15 cellular contexts compared by ENCODE assay signal in genomic region chr20:51354191-51354768, GRCh38.
DNase-seq lines count a peak whose midpoint lies in the region; ATAC-seq and TF ChIP-seq lines count a peak whose summit lies in the region.
"Had no signal": no experiment of that assay in that cellular context is flagged by ENCODE, and none has a peak within 500 bp of the region (broad histone marks: within the 10 kb centered on the region; RNA-seq: fewer than 3 reads in every experiment).

No MANE protein-coding gene starts in this region.

- TF ChIP-seq POLR2A in IMR-90 (IDR thresholded peaks at IDR 0.05; ENCODE audit: low read depth, low read length), result no peak; the same call in 1 of the 2 replicates

- H3K4me1 ChIP-seq in IMR-90 (ENCODE audit: control insufficient read depth, insufficient read depth, low read length), result peaks cover 30% of the 10 kb centered on the region
- H3K4me1 ChIP-seq: gastroesophageal sphincter had no signal

- peak overlapping the region; percentile 6; the same call in 1 of the 2 replicates for H3K4me2 ChIP-seq in IMR-90 (ENCODE audit: low read depth, low read length)

- WGBS in IMR-90 (ENCODE audit: extremely low coverage in 2 of 2, insufficient read length in 1 of 2), 2 experiments, result 0% methylated on average over 2 of the region's 17 CpGs; no CpG with 5 or more reads in 1 of the 2 experiments

- H3K27me3 Mint-ChIP-seq in nephron progenitor cell (ENCODE audit: low read depth, poor library complexity), result peaks cover 9% of the 10 kb centered on the region
- peaks cover 5% of the 10 kb centered on the region for H3K27me3 Mint-ChIP-seq in activated naive CD8-positive, alpha-beta T cell treated with anti-CD3 and anti-CD28 coated beads, Interleukin-2, amount 50 U/mL, for 24 hours
- H3K27me3 Mint-ChIP-seq: CD4-positive, alpha-beta T cell had no signal

- H2AK5ac ChIP-seq in IMR-90 (ENCODE audit: low read depth, low read length), result peak overlapping the region; percentile 98

- CTCF ChIA-PET in IMR-90 (lab: Yijun Ruan, JAX), result interaction anchor here (0.9 to 2.5 kb wide), 2 partner anchors 367 to 373 kb away, joined by 3 to 5 read pairs; no protein-coding TSS in a partner anchor

- H3K56ac ChIP-seq in IMR-90 (ENCODE audit: extremely low read depth, insufficient read depth, low read length), result peak overlapping the region; percentile 48

- ATAC-seq in IMR-90 (ENCODE audit: low read depth) (peak; percentile 48), HG02973 (IDR thresholded peaks at IDR 0.05; ENCODE audit: unreplicated experiment) (no peak)
- ATAC-seq in activated naive CD8-positive, alpha-beta T cell treated with anti-CD3 and anti-CD28 coated beads, Interleukin-2, amount 50 U/mL, for 24 hours, result no peak
- ATAC-seq: gastroesophageal sphincter had no signal

- peak overlapping the region; percentile 72; the same call in 2 of the 3 replicates for H2BK15ac ChIP-seq in IMR-90 (ENCODE audit: low read depth, low read length)

- DNase-seq in IMR-90 (peak; percentile 85), brain microvascular endothelial cell (peak; percentile 88), nephron progenitor cell (no peak), SK-N-DZ (ENCODE audit: low spot score) (no peak), NCI-H446 (lab: John Stamatoyannopoulos, UW) (no peak)
- DNase-seq in activated naive CD8-positive, alpha-beta T cell treated with anti-CD3 and anti-CD28 coated beads, Interleukin-2, amount 50 U/mL, for 24 hours, result no peak
- DNase-seq: activated B cell treated with CpG ODN at 0.5 μM for 24 hours; CD4-positive, alpha-beta T cell; immature natural killer cell; stimulated activated naive CD4-positive, alpha-beta T cell treated with Interleukin-2 at 50 U/mL for 16 hours had no signal

- H3K4me3 ChIP-seq in IMR-90 (ENCODE audit: insufficient read depth, low read depth, low read length), result no peak overlapping the region
- peak overlapping the region; percentile 2 for H3K4me3 ChIP-seq in brain microvascular endothelial cell (ENCODE audit: low read depth, low read length)
- H3K4me3 ChIP-seq: cardiac muscle cell, gastroesophageal sphincter, GM12878 had no signal

- no peaks in the 10 kb centered on the region for H3K9me3 Mint-ChIP-seq in nephron progenitor cell
- H3K9me3 Mint-ChIP-seq in activated naive CD8-positive, alpha-beta T cell treated with anti-CD3 and anti-CD28 coated beads, Interleukin-2, amount 50 U/mL, for 24 hours, result peaks cover 4% of the 10 kb centered on the region
- H3K9me3 Mint-ChIP-seq: activated B cell treated with CpG ODN at 0.5 μM for 24 hours; CD4-positive, alpha-beta T cell; immature natural killer cell had no signal

- peaks cover 44% of the 10 kb centered on the region for H3K9me1 ChIP-seq in IMR-90 (ENCODE audit: insufficient read depth, low read length)

- H4K91ac ChIP-seq in IMR-90 (ENCODE audit: insufficient read depth, low read depth, low read length), result peak overlapping the region; percentile 84

- H3K4me3 Mint-ChIP-seq in nephron progenitor cell, result no peak overlapping the region
- H3K4me3 Mint-ChIP-seq in activated naive CD8-positive, alpha-beta T cell treated with anti-CD3 and anti-CD28 coated beads, Interleukin-2, amount 50 U/mL, for 24 hours, result no peak overlapping the region
- H3K4me3 Mint-ChIP-seq: activated B cell treated with CpG ODN at 0.5 μM for 24 hours; CD4-positive, alpha-beta T cell; immature natural killer cell had no signal

- H3K18ac ChIP-seq in IMR-90 (ENCODE audit: low read depth, low read length), result peak overlapping the region; percentile 54

- no peaks in the 10 kb centered on the region for H4K20me1 ChIP-seq in IMR-90 (ENCODE audit: insufficient read depth, low read length)

- peak overlapping the region; percentile 94 for H3K4ac ChIP-seq in IMR-90 (ENCODE audit: low read depth, low read length)

- TF ChIP-seq RAD21 in IMR-90 (IDR thresholded peaks at IDR 0.05; ENCODE audit: low read length), result no peak

- peak overlapping the region; percentile 89 for H2BK20ac ChIP-seq in IMR-90 (ENCODE audit: low read depth, low read length)

- H2AFZ ChIP-seq in IMR-90 (replicated peaks; ENCODE audit: low read length, poor library complexity), result peak overlapping the region; percentile 75

- peak overlapping the region; percentile 65; the same call in 1 of the 2 replicates for H3K23ac ChIP-seq in IMR-90 (ENCODE audit: low read depth, low read length)

- H3K4me1 Mint-ChIP-seq in nephron progenitor cell, result peaks cover 57% of the 10 kb centered on the region
- no peaks in the 10 kb centered on the region for H3K4me1 Mint-ChIP-seq in activated naive CD8-positive, alpha-beta T cell treated with anti-CD3 and anti-CD28 coated beads, Interleukin-2, amount 50 U/mL, for 24 hours
- H3K4me1 Mint-ChIP-seq: activated B cell treated with CpG ODN at 0.5 μM for 24 hours had no signal

- H2BK5ac ChIP-seq in IMR-90 (ENCODE audit: low read depth, low read length, poor library complexity, severe bottlenecking), result peak overlapping the region; percentile 87

- peak overlapping the region; percentile 85 for H3K27ac Mint-ChIP-seq in nephron progenitor cell
- no peak overlapping the region for H3K27ac Mint-ChIP-seq in activated naive CD8-positive, alpha-beta T cell treated with anti-CD3 and anti-CD28 coated beads, Interleukin-2, amount 50 U/mL, for 24 hours
- H3K27ac Mint-ChIP-seq: activated B cell treated with CpG ODN at 0.5 μM for 24 hours; CD4-positive, alpha-beta T cell; immature natural killer cell had no signal

- intact Hi-C loops in IMR-90 (cut with micrococcal nuclease), result no loop called here

- H2AK9ac ChIP-seq in IMR-90 (replicated peaks; ENCODE audit: low read depth, low read length, poor library complexity), result peak overlapping the region; percentile 93

- H3K27ac ChIP-seq in IMR-90 (ENCODE audit: insufficient read depth, low read length) (peak overlapping the region; percentile 78), brain microvascular endothelial cell (peak overlapping the region; percentile 98)
- H3K27ac ChIP-seq: cardiac muscle cell, gastroesophageal sphincter, neutrophil had no signal

- H4K8ac ChIP-seq in IMR-90 (ENCODE audit: low read depth in 2 of 2, low read length in 2 of 2), result peak overlapping the region; percentile 51 to 87

- peak overlapping the region; percentile 85 for H3K14ac ChIP-seq in IMR-90 (replicated peaks; ENCODE audit: low read depth, low read length)

- no TSS peak for BruUV-seq in IMR-90 (replicated peaks; lab: Mats Ljungman, UMichigan)

- H2BK120ac ChIP-seq in IMR-90 (ENCODE audit: low read depth, low read length), result peak overlapping the region; percentile 91

- H3K79me1 ChIP-seq in IMR-90 (ENCODE audit: low read depth in 1 of 2, low read length in 2 of 2), result peaks cover 0 to 29% of the 10 kb centered on the region in 2 experiments; a peak in 2 of 4 replicates

- no peaks in the 10 kb centered on the region for H3K36me3 ChIP-seq in IMR-90 (ENCODE audit: control insufficient read depth, insufficient read depth, low read length)
- H3K36me3 ChIP-seq in brain microvascular endothelial cell (replicated peaks), result no peaks in the 10 kb centered on the region
- H3K36me3 ChIP-seq: cardiac muscle cell, gastroesophageal sphincter, neutrophil had no signal

- dilution Hi-C loops in IMR-90 (cut with HindIII; ENCODE audit: low sequenced_read_pairs, unreplicated experiment), result no loop called here

- no peaks in the 10 kb centered on the region for H3K27me3 ChIP-seq in IMR-90 (ENCODE audit: control insufficient read depth, insufficient read depth, low read length)
- no peaks in the 10 kb centered on the region for H3K27me3 ChIP-seq in brain microvascular endothelial cell (replicated peaks)
- H3K27me3 ChIP-seq: cardiac muscle cell, neutrophil had no signal

- TF ChIP-seq CTCF in IMR-90 (conservative IDR thresholded peaks at IDR 0.05; ENCODE audit: low read depth, low read length) (no peak), brain microvascular endothelial cell (IDR thresholded peaks at IDR 0.05; ENCODE audit: low read depth, low read length, missing control alignments) (no peak), nephron progenitor cell (IDR thresholded peaks at IDR 0.05) (no peak)

- peak overlapping the region; percentile 33 for H4K5ac ChIP-seq in IMR-90 (ENCODE audit: low read depth, low read length)

- no peaks in the 10 kb centered on the region for H3K9me3 ChIP-seq in IMR-90 (ENCODE audit: control insufficient read depth, insufficient read depth, low read length)
- H3K9me3 ChIP-seq: gastroesophageal sphincter, neutrophil had no signal

- H3K36me3 Mint-ChIP-seq in nephron progenitor cell (ENCODE audit: low read depth), result no peaks in the 10 kb centered on the region
- H3K36me3 Mint-ChIP-seq in activated naive CD8-positive, alpha-beta T cell treated with anti-CD3 and anti-CD28 coated beads, Interleukin-2, amount 50 U/mL, for 24 hours (ENCODE audit: low read depth), result no peaks in the 10 kb centered on the region

- POLR2A ChIA-PET in IMR-90 (lab: Charles Lee; ENCODE audit: unreplicated experiment), result interaction anchor here (0.6 kb wide), 1 partner anchor 535 kb away, joined by 3 read pairs; no protein-coding TSS in a partner anchor

- peak overlapping the region; percentile 15; the same call in 1 of the 2 replicates for H3K9ac ChIP-seq in IMR-90 (ENCODE audit: low read depth, low read length)

- in situ Hi-C loops in IMR-90 (cut with MboI; ENCODE audit: low sequenced_read_pairs) (no loop called here), brain microvascular endothelial cell (cut with HindIII; ENCODE audit: low pct_ligation_motif_present, low sequenced_read_pairs) (no loop called here)

TF ChIP-seq in IMR-90, 13 proteins besides CTCF, POLR2A, EP300 and RAD21:
- TF ChIP-seq FOS (IDR thresholded peaks at IDR 0.05; ENCODE audit: low read depth, low read length) (peak; percentile 38; the same call in 1 of the 2 replicates), CEBPB (IDR thresholded peaks at IDR 0.05; ENCODE audit: low read depth, low read length) (peak; percentile 14; the same call in 1 of the 2 replicates), NFE2L2 (IDR thresholded peaks at IDR 0.05; ENCODE audit: low read depth, low read length) (no peak), SMC3 (IDR thresholded peaks at IDR 0.05; ENCODE audit: low read depth, low read length) (no peak), MAZ (IDR thresholded peaks at IDR 0.05; ENCODE audit: borderline replicate concordance, low read depth, low read length) (peak; percentile 41; the same call in 1 of the 2 replicates)
TF ChIP-seq in IMR-90: peak in this region for 3.

Comparison
In these comparisons a context has a peak if more than half of its experiments do, and no peak if none do; other contexts are left out.
1. DNase-seq: peak in IMR-90 (single experiment) and brain microvascular endothelial cell (single experiment); none in nephron progenitor cell (single experiment), SK-N-DZ (single experiment), activated naive CD8-positive, alpha-beta T cell treated with anti-CD3 and anti-CD28 coated beads, Interleukin-2, amount 50 U/mL, for 24 hours (single experiment) and NCI-H446 (0 of 2).